Comparison of ENCODE assay signal across 22 cellular contexts in the genomic region with DNA sequence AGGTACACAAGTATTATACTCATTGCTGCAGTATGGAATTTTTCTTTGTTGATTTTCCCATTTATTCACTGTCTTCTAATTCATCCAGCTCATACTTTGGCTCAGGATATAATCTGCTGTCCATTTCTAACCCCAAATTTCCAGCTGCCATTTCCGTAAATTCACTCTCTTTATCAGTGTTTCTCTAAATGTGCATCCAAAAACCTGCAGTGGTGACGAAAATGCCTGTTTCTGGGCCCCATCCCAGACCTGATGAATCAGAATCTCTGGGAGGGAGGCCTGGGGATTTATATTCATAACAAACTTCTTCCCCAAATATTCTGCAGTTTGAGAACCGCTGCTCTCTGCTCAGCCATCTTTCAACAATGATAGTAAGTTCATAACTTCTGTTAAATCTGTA.
"Had no signal": no experiment of that assay in that cellular context is flagged by ENCODE, and none has a peak within 500 bp of the region (broad histone marks: within the 10 kb centered on the region; RNA-seq: fewer than 3 reads in every experiment).

No MANE protein-coding gene starts in this region.

- H3K9me3 ChIP-seq: ascending aorta, esophagus muscularis mucosa, vagina had no signal

- H3K4me3 ChIP-seq: ascending aorta, cardiac muscle cell, esophagus muscularis mucosa, skin epidermis, vagina had no signal

- ATAC-seq: activated CD8-positive, alpha-beta T cell treated with anti-CD3 and anti-CD28 coated beads for 36 hours; foreskin keratinocyte; left colon; stimulated activated naive CD8-positive, alpha-beta T cell treated with anti-CD3 and anti-CD28 coated beads, Interleukin-15, amount 100 ng/mL, for 72 hours; T-cell; WTC11 had no signal

- H3K27me3 ChIP-seq: ascending aorta, cardiac muscle cell, esophagus muscularis mucosa, foreskin keratinocyte, vagina had no signal

- H3K27ac ChIP-seq: cardiac muscle cell, esophagus muscularis mucosa, foreskin keratinocyte, skin epidermis, vagina had no signal

- DNase-seq: activated CD4-positive, alpha-beta T cell treated with anti-CD3 and anti-CD28 coated beads for 48 hours; activated CD8-positive, alpha-beta T cell treated with anti-CD3 and anti-CD28 coated beads for 36 hours; activated naive CD4-positive, alpha-beta T cell treated with anti-CD3 and anti-CD28 coated beads for 36 hours; activated T-cell treated with anti-CD3 and anti-CD28 coated beads, Interleukin-2, amount 50 U/mL, for 24 hours; dermis blood vessel endothelial cell; effector memory CD4-positive, alpha-beta T cell; hippocampal formation; left colon; mammary epithelial cell; occipital lobe; stimulated activated CD4-positive, alpha-beta T cell treated with anti-CD3 and anti-CD28 coated beads, Interleukin-15, amount 100 ng/mL, for 24 hours; stimulated activated CD4-positive, alpha-beta T cell treated with anti-CD3 and anti-CD28 coated beads, Interleukin-2, amount 100 ng/mL, for 48 hours; stimulated activated naive CD8-positive, alpha-beta T cell treated with anti-CD3 and anti-CD28 coated beads, Interleukin-15, amount 100 ng/mL, for 72 hours; T-cell; trophoblast cell had no signal

- H3K4me1 ChIP-seq: foreskin keratinocyte, vagina had no signal

- H3K36me3 ChIP-seq: ascending aorta, cardiac muscle cell, esophagus muscularis mucosa, vagina had no signal
